In the genomic region with DNA sequence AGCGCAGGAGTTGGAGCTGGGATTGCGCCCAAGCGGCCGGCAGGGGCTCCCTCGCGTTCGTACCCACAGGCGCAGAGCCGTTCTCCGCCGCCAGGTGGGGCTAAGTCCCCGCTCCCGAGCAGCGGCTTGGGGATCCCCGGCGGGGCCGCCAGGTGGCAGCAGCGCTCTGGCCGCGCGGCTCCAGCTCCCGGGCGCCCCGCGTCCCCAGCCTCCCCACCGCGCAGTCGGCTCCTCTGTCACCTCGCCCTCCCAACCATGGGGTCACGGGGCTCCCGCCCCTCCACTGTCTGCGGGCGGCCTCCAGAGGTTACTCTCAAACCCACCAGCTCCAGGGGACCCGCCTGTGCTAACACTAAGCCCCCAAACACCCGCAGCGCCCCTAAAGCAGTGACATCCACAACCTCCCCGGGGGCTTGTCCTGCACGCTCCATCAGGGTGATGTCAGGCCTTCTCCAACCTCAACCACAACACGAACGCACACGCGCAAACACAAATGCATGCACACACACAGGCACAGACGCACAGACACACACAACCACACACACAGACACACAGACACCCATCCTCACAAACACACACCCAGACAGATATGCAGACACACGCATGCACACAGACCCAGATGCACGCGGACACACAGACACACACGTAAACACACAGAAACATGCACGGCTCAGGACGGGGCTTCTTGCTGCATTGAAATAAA, we compare ENCODE assay signal across 1 cellular context.
A peak's percentile ranks its signal among the peaks of the same experiment; 100 is the strongest.
TF ChIP-seq lines count a peak whose summit lies in the region.

No MANE protein-coding gene starts in this region.

TF ChIP-seq in K562, 482 proteins besides CTCF, POLR2A, EP300 and RAD21 (continued from another document and continues in another):
- TF ChIP-seq, protein P1, sequence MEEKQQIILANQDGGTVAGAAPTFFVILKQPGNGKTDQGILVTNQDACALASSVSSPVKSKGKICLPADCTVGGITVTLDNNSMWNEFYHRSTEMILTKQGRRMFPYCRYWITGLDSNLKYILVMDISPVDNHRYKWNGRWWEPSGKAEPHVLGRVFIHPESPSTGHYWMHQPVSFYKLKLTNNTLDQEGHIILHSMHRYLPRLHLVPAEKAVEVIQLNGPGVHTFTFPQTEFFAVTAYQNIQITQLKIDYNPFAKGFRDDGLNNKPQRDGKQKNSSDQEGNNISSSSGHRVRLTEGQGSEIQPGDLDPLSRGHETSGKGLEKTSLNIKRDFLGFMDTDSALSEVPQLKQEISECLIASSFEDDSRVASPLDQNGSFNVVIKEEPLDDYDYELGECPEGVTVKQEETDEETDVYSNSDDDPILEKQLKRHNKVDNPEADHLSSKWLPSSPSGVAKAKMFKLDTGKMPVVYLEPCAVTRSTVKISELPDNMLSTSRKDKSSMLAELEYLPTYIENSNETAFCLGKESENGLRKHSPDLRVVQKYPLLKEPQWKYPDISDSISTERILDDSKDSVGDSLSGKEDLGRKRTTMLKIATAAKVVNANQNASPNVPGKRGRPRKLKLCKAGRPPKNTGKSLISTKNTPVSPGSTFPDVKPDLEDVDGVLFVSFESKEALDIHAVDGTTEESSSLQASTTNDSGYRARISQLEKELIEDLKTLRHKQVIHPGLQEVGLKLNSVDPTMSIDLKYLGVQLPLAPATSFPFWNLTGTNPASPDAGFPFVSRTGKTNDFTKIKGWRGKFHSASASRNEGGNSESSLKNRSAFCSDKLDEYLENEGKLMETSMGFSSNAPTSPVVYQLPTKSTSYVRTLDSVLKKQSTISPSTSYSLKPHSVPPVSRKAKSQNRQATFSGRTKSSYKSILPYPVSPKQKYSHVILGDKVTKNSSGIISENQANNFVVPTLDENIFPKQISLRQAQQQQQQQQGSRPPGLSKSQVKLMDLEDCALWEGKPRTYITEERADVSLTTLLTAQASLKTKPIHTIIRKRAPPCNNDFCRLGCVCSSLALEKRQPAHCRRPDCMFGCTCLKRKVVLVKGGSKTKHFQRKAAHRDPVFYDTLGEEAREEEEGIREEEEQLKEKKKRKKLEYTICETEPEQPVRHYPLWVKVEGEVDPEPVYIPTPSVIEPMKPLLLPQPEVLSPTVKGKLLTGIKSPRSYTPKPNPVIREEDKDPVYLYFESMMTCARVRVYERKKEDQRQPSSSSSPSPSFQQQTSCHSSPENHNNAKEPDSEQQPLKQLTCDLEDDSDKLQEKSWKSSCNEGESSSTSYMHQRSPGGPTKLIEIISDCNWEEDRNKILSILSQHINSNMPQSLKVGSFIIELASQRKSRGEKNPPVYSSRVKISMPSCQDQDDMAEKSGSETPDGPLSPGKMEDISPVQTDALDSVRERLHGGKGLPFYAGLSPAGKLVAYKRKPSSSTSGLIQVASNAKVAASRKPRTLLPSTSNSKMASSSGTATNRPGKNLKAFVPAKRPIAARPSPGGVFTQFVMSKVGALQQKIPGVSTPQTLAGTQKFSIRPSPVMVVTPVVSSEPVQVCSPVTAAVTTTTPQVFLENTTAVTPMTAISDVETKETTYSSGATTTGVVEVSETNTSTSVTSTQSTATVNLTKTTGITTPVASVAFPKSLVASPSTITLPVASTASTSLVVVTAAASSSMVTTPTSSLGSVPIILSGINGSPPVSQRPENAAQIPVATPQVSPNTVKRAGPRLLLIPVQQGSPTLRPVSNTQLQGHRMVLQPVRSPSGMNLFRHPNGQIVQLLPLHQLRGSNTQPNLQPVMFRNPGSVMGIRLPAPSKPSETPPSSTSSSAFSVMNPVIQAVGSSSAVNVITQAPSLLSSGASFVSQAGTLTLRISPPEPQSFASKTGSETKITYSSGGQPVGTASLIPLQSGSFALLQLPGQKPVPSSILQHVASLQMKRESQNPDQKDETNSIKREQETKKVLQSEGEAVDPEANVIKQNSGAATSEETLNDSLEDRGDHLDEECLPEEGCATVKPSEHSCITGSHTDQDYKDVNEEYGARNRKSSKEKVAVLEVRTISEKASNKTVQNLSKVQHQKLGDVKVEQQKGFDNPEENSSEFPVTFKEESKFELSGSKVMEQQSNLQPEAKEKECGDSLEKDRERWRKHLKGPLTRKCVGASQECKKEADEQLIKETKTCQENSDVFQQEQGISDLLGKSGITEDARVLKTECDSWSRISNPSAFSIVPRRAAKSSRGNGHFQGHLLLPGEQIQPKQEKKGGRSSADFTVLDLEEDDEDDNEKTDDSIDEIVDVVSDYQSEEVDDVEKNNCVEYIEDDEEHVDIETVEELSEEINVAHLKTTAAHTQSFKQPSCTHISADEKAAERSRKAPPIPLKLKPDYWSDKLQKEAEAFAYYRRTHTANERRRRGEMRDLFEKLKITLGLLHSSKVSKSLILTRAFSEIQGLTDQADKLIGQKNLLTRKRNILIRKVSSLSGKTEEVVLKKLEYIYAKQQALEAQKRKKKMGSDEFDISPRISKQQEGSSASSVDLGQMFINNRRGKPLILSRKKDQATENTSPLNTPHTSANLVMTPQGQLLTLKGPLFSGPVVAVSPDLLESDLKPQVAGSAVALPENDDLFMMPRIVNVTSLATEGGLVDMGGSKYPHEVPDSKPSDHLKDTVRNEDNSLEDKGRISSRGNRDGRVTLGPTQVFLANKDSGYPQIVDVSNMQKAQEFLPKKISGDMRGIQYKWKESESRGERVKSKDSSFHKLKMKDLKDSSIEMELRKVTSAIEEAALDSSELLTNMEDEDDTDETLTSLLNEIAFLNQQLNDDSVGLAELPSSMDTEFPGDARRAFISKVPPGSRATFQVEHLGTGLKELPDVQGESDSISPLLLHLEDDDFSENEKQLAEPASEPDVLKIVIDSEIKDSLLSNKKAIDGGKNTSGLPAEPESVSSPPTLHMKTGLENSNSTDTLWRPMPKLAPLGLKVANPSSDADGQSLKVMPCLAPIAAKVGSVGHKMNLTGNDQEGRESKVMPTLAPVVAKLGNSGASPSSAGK (IDR thresholded peaks at IDR 0.05): no peak
- TF ChIP-seq GTF2A2 (tag; IDR thresholded peaks at IDR 0.05): no peak
- TF ChIP-seq NELFE (IDR thresholded peaks at IDR 0.05; ENCODE audit: insufficient read depth, insufficient read length): no peak
- no peak for TF ChIP-seq BRCA1 (IDR thresholded peaks at IDR 0.05)
- TF ChIP-seq BRCA1 (CRISPR knock-in tag; IDR thresholded peaks at IDR 0.05): no peak
- no peak for TF ChIP-seq KAT7 (CRISPR knock-in tag; IDR thresholded peaks at IDR 0.05; ENCODE audit: borderline replicate concordance)
- no peak for TF ChIP-seq RFX5 (IDR thresholded peaks at IDR 0.05; ENCODE audit: low read depth, low read length)
- no peak for TF ChIP-seq MCM2 (IDR thresholded peaks at IDR 0.05; ENCODE audit: low read depth)
- TF ChIP-seq RBM39 (optimal IDR thresholded peaks at IDR 0.05; ENCODE audit: low read depth, low read length): no peak
- TF ChIP-seq ZNF121 (CRISPR knock-in tag; conservative IDR thresholded peaks at IDR 0.05): no peak
- TF ChIP-seq MXI1 (IDR thresholded peaks at IDR 0.05; ENCODE audit: low read depth, low read length): no peak
- TF ChIP-seq YY1 (IDR thresholded peaks at IDR 0.05; ENCODE audit: borderline replicate concordance in 1 of 3, control insufficient read depth in 1 of 3, extremely low read depth in 1 of 3, insufficient read depth in 3 of 3, insufficient read length in 1 of 3, insufficient replicate concordance in 2 of 3, low read depth in 1 of 3, low read length in 2 of 3): peak in 2 of 3 experiments; percentile 33 to 60
- TF ChIP-seq ZNF324 (CRISPR knock-in tag; IDR thresholded peaks at IDR 0.05): no peak
- TF ChIP-seq ZNF57 (CRISPR knock-in tag; IDR thresholded peaks at IDR 0.05): no peak
- TF ChIP-seq HEY1 (CRISPR knock-in tag; IDR thresholded peaks at IDR 0.05; ENCODE audit: borderline replicate concordance): no peak
- TF ChIP-seq, protein P2, sequence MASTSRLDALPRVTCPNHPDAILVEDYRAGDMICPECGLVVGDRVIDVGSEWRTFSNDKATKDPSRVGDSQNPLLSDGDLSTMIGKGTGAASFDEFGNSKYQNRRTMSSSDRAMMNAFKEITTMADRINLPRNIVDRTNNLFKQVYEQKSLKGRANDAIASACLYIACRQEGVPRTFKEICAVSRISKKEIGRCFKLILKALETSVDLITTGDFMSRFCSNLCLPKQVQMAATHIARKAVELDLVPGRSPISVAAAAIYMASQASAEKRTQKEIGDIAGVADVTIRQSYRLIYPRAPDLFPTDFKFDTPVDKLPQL (IDR thresholded peaks at IDR 0.05; ENCODE audit: extremely low read depth, insufficient read length): no peak
- TF ChIP-seq CC2D1A (IDR thresholded peaks at IDR 0.05): peak; percentile 34; the same call in 1 of the 2 replicates
- TF ChIP-seq ZNF561 (CRISPR knock-in tag; conservative IDR thresholded peaks at IDR 0.05): no peak
- TF ChIP-seq CREBBP (IDR thresholded peaks at IDR 0.05; ENCODE audit: low read depth, low read length): no peak
- TF ChIP-seq ZNF589 (CRISPR knock-in tag; IDR thresholded peaks at IDR 0.05; ENCODE audit: low read depth): no peak
- no peak for TF ChIP-seq NFE2L1 (tag; IDR thresholded peaks at IDR 0.05; ENCODE audit: borderline replicate concordance, low read depth)
- no peak for TF ChIP-seq MAFF (IDR thresholded peaks at IDR 0.05; ENCODE audit: low read length)
- peak; percentile 25; the same call in 1 of the 2 replicates for TF ChIP-seq CBX1 (IDR thresholded peaks at IDR 0.05; ENCODE audit: low read depth)
- no peak for TF ChIP-seq KLF6 (CRISPR knock-in tag; IDR thresholded peaks at IDR 0.05; ENCODE audit: borderline replicate concordance)
- TF ChIP-seq CBFA2T3 (IDR thresholded peaks at IDR 0.05): no peak
- peak; percentile 4 for TF ChIP-seq ZFP36 (IDR thresholded peaks at IDR 0.05; ENCODE audit: low read depth, low read length, partially characterized antibody)
- no peak for TF ChIP-seq ZNF133 (CRISPR knock-in tag; IDR thresholded peaks at IDR 0.05)
- peak; percentile 23; the same call in 1 of the 2 replicates for TF ChIP-seq L3MBTL2 (IDR thresholded peaks at IDR 0.05)
- TF ChIP-seq, protein P3, sequence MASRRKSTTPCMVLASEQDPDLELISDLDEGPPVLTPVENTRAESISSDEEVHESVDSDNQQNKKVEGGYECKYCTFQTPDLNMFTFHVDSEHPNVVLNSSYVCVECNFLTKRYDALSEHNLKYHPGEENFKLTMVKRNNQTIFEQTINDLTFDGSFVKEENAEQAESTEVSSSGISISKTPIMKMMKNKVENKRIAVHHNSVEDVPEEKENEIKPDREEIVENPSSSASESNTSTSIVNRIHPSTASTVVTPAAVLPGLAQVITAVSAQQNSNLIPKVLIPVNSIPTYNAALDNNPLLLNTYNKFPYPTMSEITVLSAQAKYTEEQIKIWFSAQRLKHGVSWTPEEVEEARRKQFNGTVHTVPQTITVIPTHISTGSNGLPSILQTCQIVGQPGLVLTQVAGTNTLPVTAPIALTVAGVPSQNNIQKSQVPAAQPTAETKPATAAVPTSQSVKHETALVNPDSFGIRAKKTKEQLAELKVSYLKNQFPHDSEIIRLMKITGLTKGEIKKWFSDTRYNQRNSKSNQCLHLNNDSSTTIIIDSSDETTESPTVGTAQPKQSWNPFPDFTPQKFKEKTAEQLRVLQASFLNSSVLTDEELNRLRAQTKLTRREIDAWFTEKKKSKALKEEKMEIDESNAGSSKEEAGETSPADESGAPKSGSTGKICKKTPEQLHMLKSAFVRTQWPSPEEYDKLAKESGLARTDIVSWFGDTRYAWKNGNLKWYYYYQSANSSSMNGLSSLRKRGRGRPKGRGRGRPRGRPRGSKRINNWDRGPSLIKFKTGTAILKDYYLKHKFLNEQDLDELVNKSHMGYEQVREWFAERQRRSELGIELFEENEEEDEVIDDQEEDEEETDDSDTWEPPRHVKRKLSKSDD (conservative IDR thresholded peaks at IDR 0.05; ENCODE audit: low read length): 0 out of 2 replicates have a peak, but pooled peaks have one; percentile 58
- TF ChIP-seq ZNF408 (CRISPR knock-in tag; IDR thresholded peaks at IDR 0.05; ENCODE audit: low read depth): no peak
- TF ChIP-seq, protein P4, sequence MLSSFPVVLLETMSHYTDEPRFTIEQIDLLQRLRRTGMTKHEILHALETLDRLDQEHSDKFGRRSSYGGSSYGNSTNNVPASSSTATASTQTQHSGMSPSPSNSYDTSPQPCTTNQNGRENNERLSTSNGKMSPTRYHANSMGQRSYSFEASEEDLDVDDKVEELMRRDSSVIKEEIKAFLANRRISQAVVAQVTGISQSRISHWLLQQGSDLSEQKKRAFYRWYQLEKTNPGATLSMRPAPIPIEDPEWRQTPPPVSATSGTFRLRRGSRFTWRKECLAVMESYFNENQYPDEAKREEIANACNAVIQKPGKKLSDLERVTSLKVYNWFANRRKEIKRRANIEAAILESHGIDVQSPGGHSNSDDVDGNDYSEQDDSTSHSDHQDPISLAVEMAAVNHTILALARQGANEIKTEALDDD (IDR thresholded peaks at IDR 0.05): no peak
- no peak for TF ChIP-seq TBP (optimal IDR thresholded peaks at IDR 0.05; ENCODE audit: low read depth, low read length)
